ENCODE assay signal across 18 cellular contexts in genomic region chr22:44385781-44386180, GRCh38.
"Had no signal": no experiment of that assay in that cellular context is flagged by ENCODE, and none has a peak within 500 bp of the region (broad histone marks: within the 10 kb centered on the region; RNA-seq: fewer than 3 reads in every experiment).

No MANE protein-coding gene starts in this region.

- ATAC-seq: effector memory CD8-positive, alpha-beta T cell; SK-N-SH treated with all-trans-retinoic acid at 6 μM for 48 hours; stimulated activated effector memory CD8-positive, alpha-beta T cell treated with anti-CD3 and anti-CD28 coated beads, Interleukin-12 subunit alpha, Interleukin-12 subunit beta, amount 100 ng/mL, for 72 hours; T-cell had no signal

- H3K4me3 ChIP-seq: cardiac muscle cell, thoracic aorta had no signal

- DNase-seq: activated B cell treated with CpG ODN at 0.5 μM for 24 hours; activated CD4-positive, alpha-beta memory T cell treated with anti-CD3 and anti-CD28 coated beads for 36 hours; activated CD4-positive, alpha-beta T cell treated with anti-CD3 and anti-CD28 coated beads for 4 hours; activated gamma-delta T cell treated with Interleukin-2 at 50 U/mL for 16 hours; activated naive CD8-positive, alpha-beta T cell treated with anti-CD3 and anti-CD28 coated beads for 36 hours; activated T-cell treated with anti-CD3 and anti-CD28 coated beads for 4 hours; amniotic stem cell; effector memory CD8-positive, alpha-beta T cell; hippocampal formation; nucleus accumbens; small intestine; stimulated activated CD4-positive, alpha-beta T cell treated with anti-CD3 and anti-CD28 coated beads, Interleukin-4, amount 100 ng/mL, for 24 hours; T-cell had no signal

- FAIRE-seq: islet of Langerhans, small intestine had no signal

- H3K9me3 ChIP-seq: thoracic aorta had no signal

- H3K27me3 ChIP-seq: cardiac muscle cell had no signal

- H3K36me3 ChIP-seq: cardiac muscle cell, thoracic aorta had no signal

- H3K27ac ChIP-seq: cardiac muscle cell, thoracic aorta had no signal
